21 cellular contexts compared by ENCODE assay signal in genomic region chr18:32358529-32358928, GRCh38.
DNase-seq lines count a peak whose midpoint lies in the region; ATAC-seq, FAIRE-seq and TF ChIP-seq lines count a peak whose summit lies in the region.
"Had no signal": no experiment of that assay in that cellular context is flagged by ENCODE, and none has a peak within 500 bp of the region (broad histone marks: within the 10 kb centered on the region; RNA-seq: fewer than 3 reads in every experiment).

No MANE protein-coding gene starts in this region.

- H2BK5ac ChIP-seq in IMR-90 (ENCODE audit: low read depth, low read length, poor library complexity, severe bottlenecking), result no peak overlapping the region

- no peak overlapping the region for H3K9ac ChIP-seq in IMR-90 (ENCODE audit: low read depth, low read length)
- no peak overlapping the region for H3K9ac ChIP-seq in HepG2 (ENCODE audit: insufficient read depth, low read depth, low read length)

- peak; percentile 57 for ATAC-seq in Right ventricle myocardium superior (ENCODE audit: poor library complexity)
- no peak for ATAC-seq in left ventricle myocardium superior
- ATAC-seq in IMR-90 (ENCODE audit: low read depth), result no peak
- ATAC-seq in HepG2, result no peak
- no peak for ATAC-seq in HG03432 (IDR thresholded peaks at IDR 0.05; ENCODE audit: unreplicated experiment)

- H4K5ac ChIP-seq in IMR-90 (ENCODE audit: low read depth, low read length), result no peak overlapping the region

- H3K27ac ChIP-seq in IMR-90 (ENCODE audit: insufficient read depth, low read length) (no peak overlapping the region), HepG2 (ENCODE audit: extremely low read length, insufficient read depth, low read length) (no peak overlapping the region), brain microvascular endothelial cell (no peak overlapping the region)
- H3K27ac ChIP-seq: PC-9 had no signal

- no peak overlapping the region for H3K4me2 ChIP-seq in IMR-90 (ENCODE audit: low read depth, low read length)
- no peak overlapping the region for H3K4me2 ChIP-seq in HepG2 (ENCODE audit: low read depth, low read length)
- H3K4me2 ChIP-seq: PC-9 had no signal

- TF ChIP-seq EP300 in HepG2 (IDR thresholded peaks at IDR 0.05; ENCODE audit: low read depth in 2 of 2, low read length in 2 of 2), result no peak
- no peak for TF ChIP-seq EP300 in HepG2 (CRISPR knock-in tag; IDR thresholded peaks at IDR 0.05; ENCODE audit: borderline replicate concordance)

- no TSS peak for BruUV-seq in IMR-90 (replicated peaks; lab: Mats Ljungman, UMichigan)
- no TSS peak for BruUV-seq in HepG2 (replicated peaks; lab: Mats Ljungman, UMichigan)

- no peak for TF ChIP-seq CTCF in IMR-90 (conservative IDR thresholded peaks at IDR 0.05; ENCODE audit: low read depth, low read length)
- TF ChIP-seq CTCF in HepG2 (CRISPR knock-in tag; IDR thresholded peaks at IDR 0.05), result no peak
- TF ChIP-seq CTCF in brain microvascular endothelial cell (IDR thresholded peaks at IDR 0.05; ENCODE audit: low read depth, low read length, missing control alignments), result no peak

- H2AFZ ChIP-seq in IMR-90 (replicated peaks; ENCODE audit: low read length, poor library complexity), result no peak overlapping the region
- H2AFZ ChIP-seq in HepG2 (ENCODE audit: low read length), result no peak overlapping the region
- H2AFZ ChIP-seq: PC-9 had no signal

- no peak overlapping the region for H2BK20ac ChIP-seq in IMR-90 (ENCODE audit: low read depth, low read length)

- no peak overlapping the region for H2BK15ac ChIP-seq in IMR-90 (ENCODE audit: low read depth, low read length)

- H3K56ac ChIP-seq in IMR-90 (ENCODE audit: extremely low read depth, insufficient read depth, low read length), result no peak overlapping the region

- DNase-seq in Right ventricle myocardium superior (no peak), left ventricle myocardium superior (no peak), IMR-90 (no peak), HepG2 (ENCODE audit: low spot score) (no peak), GM12892 (ENCODE audit: insufficient read length) (no peak), brain microvascular endothelial cell (no peak)
- DNase-seq: 8988T, BE2C, EL, GDM1, NCI-H1048, NCI-H1417, NCI-H1694, NCI-H2029 treated with DMSO at 0.1 percent for 48 hours, NCI-H446 treated with DMSO at 0.1 percent for 48 hours, NCI-H526 treated with DMSO at 0.1 percent for 48 hours, PC-9, SHP77 treated with DMSO at 0.1 percent for 48 hours had no signal

- 62% methylated on average over 2 of the region's 9 CpGs; no CpG with 5 or more reads in 1 of the 2 experiments for WGBS in IMR-90 (ENCODE audit: extremely low coverage in 2 of 2, insufficient read length in 1 of 2), 2 experiments
- 97% methylated on average over 9 of the region's 9 CpGs for WGBS in HepG2 (ENCODE audit: low lambda C conversion rate)

- POLR2A ChIA-PET in IMR-90 (lab: Charles Lee; ENCODE audit: unreplicated experiment) (no interaction called here), HepG2 (lab: Yijun Ruan, JAX) (interaction anchor here (0.9 kb wide), 1 partner anchor 14 kb away, joined by 3 read pairs; no protein-coding TSS in a partner anchor)

- intact Hi-C loops in Right ventricle myocardium superior (cut with DNase I), result loop anchor here (10.0 kb wide), 2 partner anchors 64 to 66 kb away; no protein-coding TSS in a partner anchor
- intact Hi-C loops in left ventricle myocardium superior (cut with micrococcal nuclease), result loop anchor here (10.0 kb wide), 1 partner anchor 106 kb away; no protein-coding TSS in a partner anchor
- intact Hi-C loops in IMR-90 (cut with micrococcal nuclease), result no loop called here
- intact Hi-C loops in HepG2 (cut with micrococcal nuclease; ENCODE audit: unreplicated experiment), result loop anchor here (5.0 kb wide), 1 partner anchor 201 kb away; no protein-coding TSS in a partner anchor

- H4K8ac ChIP-seq in IMR-90 (ENCODE audit: low read depth in 2 of 2, low read length in 2 of 2), result no peak overlapping the region

- peak overlapping the region; percentile 69; the same call in 1 of the 2 replicates for H2AK5ac ChIP-seq in IMR-90 (ENCODE audit: low read depth, low read length)

- H4K91ac ChIP-seq in IMR-90 (ENCODE audit: insufficient read depth, low read depth, low read length), result no peak overlapping the region

- H3K27me3 ChIP-seq in IMR-90 (ENCODE audit: control insufficient read depth, insufficient read depth, low read length) (no peaks in the 10 kb centered on the region), HepG2 (ENCODE audit: control insufficient read depth in 1 of 2, insufficient read depth in 2 of 2, low read length in 2 of 2) (no peaks in the 10 kb centered on the region), brain microvascular endothelial cell (replicated peaks) (no peaks in the 10 kb centered on the region)
- H3K27me3 ChIP-seq: BE2C had no signal

- in situ Hi-C loops in IMR-90 (cut with MboI; ENCODE audit: low sequenced_read_pairs) (no loop called here), HepG2 (cut with HindIII; ENCODE audit: extremely low pct_ligation_motif_present, low pct_unique_long_range_greater_than_20kb) (no loop called here), brain microvascular endothelial cell (cut with HindIII; ENCODE audit: low pct_ligation_motif_present, low sequenced_read_pairs) (no loop called here)

- FAIRE-seq in HepG2 (lab: Jason Lieb, UNC), result no peak
- FAIRE-seq in GM12892 (lab: Jason Lieb, UNC), result no peak
- FAIRE-seq: GM12878, H1 had no signal

- H3K23ac ChIP-seq in IMR-90 (ENCODE audit: low read depth, low read length), result no peak overlapping the region

- H4K20me1 ChIP-seq in IMR-90 (ENCODE audit: insufficient read depth, low read length), result no peaks in the 10 kb centered on the region
- no peaks in the 10 kb centered on the region for H4K20me1 ChIP-seq in HepG2 (ENCODE audit: insufficient read depth, low read length)

- no peak overlapping the region for H2BK120ac ChIP-seq in IMR-90 (ENCODE audit: low read depth, low read length)

- no peak overlapping the region for H3K4me3 ChIP-seq in IMR-90 (ENCODE audit: insufficient read depth, low read depth, low read length)
- no peak overlapping the region for H3K4me3 ChIP-seq in HepG2 (replicated peaks in 1 of 3; ENCODE audit: insufficient read depth in 1 of 3, low read depth in 2 of 3, low read length in 3 of 3)
- no peak overlapping the region for H3K4me3 ChIP-seq in brain microvascular endothelial cell (ENCODE audit: low read depth, low read length)
- H3K4me3 ChIP-seq: GM12878, PC-9 had no signal

- H3K9me1 ChIP-seq in IMR-90 (ENCODE audit: insufficient read depth, low read length), result no peaks in the 10 kb centered on the region

- CTCF ChIA-PET in IMR-90 (lab: Yijun Ruan, JAX), result interaction anchor here (0.6 kb wide), 1 partner anchor 11 kb away, joined by 3 read pairs; no protein-coding TSS in a partner anchor
- CTCF ChIA-PET in HepG2 (lab: Yijun Ruan, JAX; ENCODE audit: low intra/inter-chr PET ratio, low total read pairs), result no interaction called here

- peaks cover 2% of the 10 kb centered on the region; the same call in 1 of the 2 replicates for H3K4me1 ChIP-seq in IMR-90 (ENCODE audit: control insufficient read depth, insufficient read depth, low read length)
- peaks cover 2% of the 10 kb centered on the region for H3K4me1 ChIP-seq in HepG2 (ENCODE audit: insufficient read depth, low read length)
- H3K4me1 ChIP-seq: BE2C had no signal

- dilution Hi-C loops in IMR-90 (cut with HindIII; ENCODE audit: low sequenced_read_pairs, unreplicated experiment), result no loop called here

- H3K4ac ChIP-seq in IMR-90 (ENCODE audit: low read depth, low read length), result no peak overlapping the region

- no peaks in the 10 kb centered on the region for H3K79me1 ChIP-seq in IMR-90 (ENCODE audit: low read depth in 1 of 2, low read length in 2 of 2)

- H3K79me2 ChIP-seq in HepG2 (ENCODE audit: insufficient read depth, low read length), result no peaks in the 10 kb centered on the region

- TF ChIP-seq RAD21 in IMR-90 (IDR thresholded peaks at IDR 0.05; ENCODE audit: low read length) (no peak), HepG2 (CRISPR knock-in tag; IDR thresholded peaks at IDR 0.05) (no peak)

- no peak overlapping the region for H3K14ac ChIP-seq in IMR-90 (replicated peaks; ENCODE audit: low read depth, low read length)

- H3K9me3 ChIP-seq in IMR-90 (ENCODE audit: control insufficient read depth, insufficient read depth, low read length), result no peaks in the 10 kb centered on the region
- no peaks in the 10 kb centered on the region for H3K9me3 ChIP-seq in HepG2 (ENCODE audit: low read length)
- H3K9me3 ChIP-seq: BE2C had no signal

- H3K18ac ChIP-seq in IMR-90 (ENCODE audit: low read depth, low read length), result no peak overlapping the region

- H2AK9ac ChIP-seq in IMR-90 (replicated peaks; ENCODE audit: low read depth, low read length, poor library complexity), result no peak overlapping the region

- TF ChIP-seq POLR2A in IMR-90 (IDR thresholded peaks at IDR 0.05; ENCODE audit: low read depth, low read length) (no peak), HepG2 (IDR thresholded peaks at IDR 0.05; ENCODE audit: insufficient read depth in 1 of 2, low read depth in 2 of 2, low read length in 2 of 2) (no peak), GM12892 (IDR thresholded peaks at IDR 0.05; ENCODE audit: low read depth, low read length) (no peak)

- no peaks in the 10 kb centered on the region for H3K36me3 ChIP-seq in IMR-90 (ENCODE audit: control insufficient read depth, insufficient read depth, low read length)
- no peaks in the 10 kb centered on the region for H3K36me3 ChIP-seq in HepG2 (replicated peaks in 1 of 2; ENCODE audit: control insufficient read depth in 1 of 2, insufficient read depth in 2 of 2, low read length in 2 of 2)
- no peaks in the 10 kb centered on the region for H3K36me3 ChIP-seq in brain microvascular endothelial cell (replicated peaks)
- H3K36me3 ChIP-seq: BE2C had no signal

TF ChIP-seq in IMR-90, 13 proteins besides CTCF, POLR2A, EP300 and RAD21 (continues in another document):
- TF ChIP-seq RCOR1 (IDR thresholded peaks at IDR 0.05; ENCODE audit: insufficient replicate concordance, low read length) (no peak), NFE2L2 (IDR thresholded peaks at IDR 0.05; ENCODE audit: low read depth, low read length) (no peak), FOS (IDR thresholded peaks at IDR 0.05; ENCODE audit: low read depth, low read length) (no peak), CEBPB (IDR thresholded peaks at IDR 0.05; ENCODE audit: low read depth, low read length) (no peak), MXI1 (IDR thresholded peaks at IDR 0.05; ENCODE audit: borderline replicate concordance, low read depth, low read length) (no peak), MAZ (IDR thresholded peaks at IDR 0.05; ENCODE audit: borderline replicate concordance, low read depth, low read length) (no peak)

TF ChIP-seq in HepG2, 621 proteins besides CTCF, POLR2A, EP300 and RAD21 (continues in another document):
- no peak for TF ChIP-seq ZNF766 (CRISPR knock-in tag; IDR thresholded peaks at IDR 0.05; ENCODE audit: borderline replicate concordance)
- TF ChIP-seq CENPBD1 (CRISPR knock-in tag; IDR thresholded peaks at IDR 0.05; ENCODE audit: borderline replicate concordance, low read depth), result no peak
- no peak for TF ChIP-seq RFX3 (CRISPR knock-in tag; IDR thresholded peaks at IDR 0.05)
